23 cellular contexts compared by ENCODE assay signal in genomic region chrX:154986826-154987575, GRCh38. TPM values are rescaled to one million over a fixed set of nuclear protein-coding genes. Genes with fewer than 3 reads are reported as not detected.
DNase-seq lines count a peak whose midpoint lies in the region; ATAC-seq, FAIRE-seq and TF ChIP-seq lines count a peak whose summit lies in the region.
"Had no signal": no experiment of that assay in that cellular context is flagged by ENCODE, and none has a peak within 500 bp of the region (broad histone marks: within the 10 kb centered on the region; RNA-seq: fewer than 3 reads in every experiment).

No MANE protein-coding gene starts in this region.

- H2AFZ ChIP-seq in K562 (ENCODE audit: low read depth, low read length) = no peak overlapping the region

- H4K20me1 ChIP-seq in K562 (replicated peaks; ENCODE audit: control insufficient read depth, insufficient read depth, low read length) = no peaks in the 10 kb centered on the region; the same call in 1 of the 2 replicates

- peak in 2 of 3 experiments; percentile 30 to 61; a peak in 3 of 6 replicates for TF ChIP-seq CTCF in K562 (IDR thresholded peaks at IDR 0.05 in 2 of 3, conservative IDR thresholded peaks at IDR 0.05 in 1 of 3; ENCODE audit: insufficient read depth in 2 of 3, low read depth in 1 of 3, low read length in 3 of 3)

- H3K36me3 Mint-ChIP-seq in activated T-helper 1 cell treated with anti-CD3 and anti-CD28 coated beads, Interleukin-12 subunit alpha, Interleukin-12 subunit beta, Interleukin-2, Interleukin-4 antibody, amounts not matched to agents 30 ng/mL and 10 ng/mL and 1 ng/mL, durations not matched to agents 14 hours and 24 hours and 36 hours (ENCODE audit: low read depth) = no peaks in the 10 kb centered on the region
- H3K36me3 Mint-ChIP-seq: CD8-positive, alpha-beta memory T cell; stimulated activated memory B cell treated with anti-CD40 and anti-IgM and Interleukin-4, amounts not matched to agents 10 μg/mL and 1 μg/mL and 100 μg/mL, for 72 hours had no signal

- 0 out of 5 replicates have a peak, but pooled peaks cover 0 to 3% of the 10 kb centered on the region in 2 experiments for H3K4me1 ChIP-seq in K562 (replicated peaks in 1 of 2; ENCODE audit: control insufficient read depth in 2 of 2, insufficient read depth in 2 of 2, low read length in 2 of 2)
- H3K4me1 ChIP-seq: colonic mucosa, upper lobe of right lung had no signal

- no peak overlapping the region for H3K27ac Mint-ChIP-seq in activated T-helper 1 cell treated with anti-CD3 and anti-CD28 coated beads, Interleukin-12 subunit alpha, Interleukin-12 subunit beta, Interleukin-2, Interleukin-4 antibody, amounts not matched to agents 30 ng/mL and 10 ng/mL and 1 ng/mL, durations not matched to agents 14 hours and 24 hours and 36 hours
- H3K27ac Mint-ChIP-seq: activated T-cell treated with anti-CD3 and anti-CD28 coated beads, Interleukin-2, amount 50 U/mL, for 72 hours; CD8-positive, alpha-beta memory T cell; nephron progenitor cell; stimulated activated memory B cell treated with anti-CD40 and anti-IgM and Interleukin-4, amounts not matched to agents 10 μg/mL and 1 μg/mL and 100 μg/mL, for 72 hours had no signal

- DNase-seq in NCI-H2107 treated with DMSO at 0.1 percent for 48 hours (lab: John Stamatoyannopoulos, UW; ENCODE audit: unreplicated experiment) (peak; percentile 8), NCI-H2107 (lab: John Stamatoyannopoulos, UW) (no peak), NAMALWA (ENCODE audit: low spot score) (peak; percentile 7), K562 (ENCODE audit: extremely low read depth in 1 of 4, low spot score in 3 of 4) (no peak), medulla oblongata (ENCODE audit: extremely low spot score) (peak; percentile 4), mesenteric fat pad (ENCODE audit: low spot score) (no peak)
- no peak for DNase-seq in activated T-helper 1 cell treated with anti-CD3 and anti-CD28 coated beads, Interleukin-12 subunit alpha, Interleukin-12 subunit beta, Interleukin-2, Interleukin-4 antibody, amounts not matched to agents 30 ng/mL and 10 ng/mL and 1 ng/mL, durations not matched to agents 14 hours and 24 hours and 36 hours (ENCODE audit: low spot score)
- DNase-seq: 8988T; activated CD4-positive, alpha-beta T cell treated with anti-CD3 and anti-CD28 coated beads, Interleukin-2, amount 50 U/mL, for 4 hours; activated T-cell treated with anti-CD3 and anti-CD28 coated beads, Interleukin-2, amount 50 U/mL, for 72 hours; amniotic stem cell; CD8-positive, alpha-beta memory T cell; colonic mucosa; GF-D8; mammary epithelial cell; NCI-H1436; NCI-H510A treated with DMSO at 0.1 percent for 48 hours; nephron progenitor cell; RPMI8226; upper lobe of right lung had no signal

- no peaks in the 10 kb centered on the region for H3K9me3 Mint-ChIP-seq in activated T-helper 1 cell treated with anti-CD3 and anti-CD28 coated beads, Interleukin-12 subunit alpha, Interleukin-12 subunit beta, Interleukin-2, Interleukin-4 antibody, amounts not matched to agents 30 ng/mL and 10 ng/mL and 1 ng/mL, durations not matched to agents 14 hours and 24 hours and 36 hours
- H3K9me3 Mint-ChIP-seq: activated T-cell treated with anti-CD3 and anti-CD28 coated beads, Interleukin-2, amount 50 U/mL, for 72 hours; CD8-positive, alpha-beta memory T cell; stimulated activated memory B cell treated with anti-CD40 and anti-IgM and Interleukin-4, amounts not matched to agents 10 μg/mL and 1 μg/mL and 100 μg/mL, for 72 hours had no signal

- no peak overlapping the region for H3K4me3 ChIP-seq in K562
- H3K4me3 ChIP-seq: colonic mucosa, upper lobe of right lung had no signal

- ATAC-seq in K562 (0 out of 3 replicates have a peak, but pooled peaks have one; percentile 46), GM21529 (IDR thresholded peaks at IDR 0.05; ENCODE audit: unreplicated experiment) (no peak)
- ATAC-seq: activated T-cell treated with anti-CD3 and anti-CD28 coated beads, Interleukin-2, amount 50 U/mL, for 72 hours; stimulated activated memory B cell treated with anti-CD40 and anti-IgM and Interleukin-4, amounts not matched to agents 10 μg/mL and 1 μg/mL and 100 μg/mL, for 72 hours; upper lobe of right lung had no signal

- CTCF ChIA-PET in K562 (lab: Yijun Ruan, JAX; ENCODE audit: low intra/inter-chr PET ratio) = interaction anchor here (0.8 to 2.3 kb wide), 2 partner anchors 62 to 70 kb away, joined by 3 to 21 read pairs; no protein-coding TSS in a partner anchor

- in situ Hi-C loops in K562 (cut with MboI) = no loop called here

- POLR2A ChIA-PET in K562 (lab: Yijun Ruan, JAX) = no interaction called here

- H3K9me3 ChIP-seq in K562 (replicated peaks; ENCODE audit: control insufficient read depth, insufficient read depth, low read depth, low read length) = no peaks in the 10 kb centered on the region
- H3K9me3 ChIP-seq: colonic mucosa, upper lobe of right lung had no signal

- H3K36me3 ChIP-seq in K562 (ENCODE audit: control insufficient read depth, insufficient read depth, low read length) = no peaks in the 10 kb centered on the region
- H3K36me3 ChIP-seq: colonic mucosa, upper lobe of right lung had no signal

- H3K27me3 Mint-ChIP-seq in activated T-helper 1 cell treated with anti-CD3 and anti-CD28 coated beads, Interleukin-12 subunit alpha, Interleukin-12 subunit beta, Interleukin-2, Interleukin-4 antibody, amounts not matched to agents 30 ng/mL and 10 ng/mL and 1 ng/mL, durations not matched to agents 14 hours and 24 hours and 36 hours (ENCODE audit: insufficient read depth) = peaks cover 2% of the 10 kb centered on the region
- H3K27me3 Mint-ChIP-seq: stimulated activated memory B cell treated with anti-CD40 and anti-IgM and Interleukin-4, amounts not matched to agents 10 μg/mL and 1 μg/mL and 100 μg/mL, for 72 hours had no signal

- no peak overlapping the region for H3K4me2 ChIP-seq in K562 (ENCODE audit: insufficient read depth, low read length)

- TF ChIP-seq RAD21 in K562 (CRISPR knock-in tag; conservative IDR thresholded peaks at IDR 0.05 in 1 of 2, IDR thresholded peaks at IDR 0.05 in 1 of 2) = peak; percentile 68 to 79

- H3K79me2 ChIP-seq in K562 (ENCODE audit: control insufficient read depth, insufficient read depth, low read length) = no peaks in the 10 kb centered on the region

- H3K27ac ChIP-seq in K562 (ENCODE audit: extremely low read depth, low read depth, low read length) = no peak overlapping the region
- H3K27ac ChIP-seq: colonic mucosa, upper lobe of right lung had no signal

- FAIRE-seq in K562 (lab: Jason Lieb, UNC) = peak; percentile 48
- FAIRE-seq: GM18507 had no signal

- H3K9ac ChIP-seq in K562 (ENCODE audit: insufficient read depth in 1 of 2, low read depth in 2 of 2, low read length in 2 of 2) = no peak overlapping the region

- TF ChIP-seq POLR2A in K562 (conservative IDR thresholded peaks at IDR 0.05) = no peak

- no TSS peak for BruUV-seq in K562 (replicated peaks; lab: Mats Ljungman, UMichigan)

- no peak for TF ChIP-seq EP300 in K562 (IDR thresholded peaks at IDR 0.05; ENCODE audit: low read length)

- H3K27me3 ChIP-seq in K562 (ENCODE audit: control insufficient read depth in 2 of 2, insufficient read depth in 2 of 2, low read length in 2 of 2) = no peaks in the 10 kb centered on the region
- H3K27me3 ChIP-seq: colonic mucosa, upper lobe of right lung had no signal

- no peak overlapping the region for H3K4me3 Mint-ChIP-seq in activated T-helper 1 cell treated with anti-CD3 and anti-CD28 coated beads, Interleukin-12 subunit alpha, Interleukin-12 subunit beta, Interleukin-2, Interleukin-4 antibody, amounts not matched to agents 30 ng/mL and 10 ng/mL and 1 ng/mL, durations not matched to agents 14 hours and 24 hours and 36 hours
- H3K4me3 Mint-ChIP-seq: activated T-cell treated with anti-CD3 and anti-CD28 coated beads, Interleukin-2, amount 50 U/mL, for 72 hours; CD8-positive, alpha-beta memory T cell; nephron progenitor cell; stimulated activated memory B cell treated with anti-CD40 and anti-IgM and Interleukin-4, amounts not matched to agents 10 μg/mL and 1 μg/mL and 100 μg/mL, for 72 hours had no signal

- intact Hi-C loops in K562 (cut with micrococcal nuclease) = loop anchor here (1.0 to 10.0 kb wide), 3 partner anchors 40 to 188 kb away; partner anchors contain the start of gene FUNDC2
- intact Hi-C loops in activated T-helper 1 cell treated with anti-CD3 and anti-CD28 coated beads, Interleukin-12 subunit alpha, Interleukin-12 subunit beta, Interleukin-2, Interleukin-4 antibody, amounts not matched to agents 30 ng/mL and 10 ng/mL and 1 ng/mL, durations not matched to agents 14 hours and 24 hours and 36 hours (cut with micrococcal nuclease) = no loop called here

- no peaks in the 10 kb centered on the region for H3K9me1 ChIP-seq in K562 (ENCODE audit: control insufficient read depth, insufficient read depth, low read length)

- H3K4me1 Mint-ChIP-seq in activated T-helper 1 cell treated with anti-CD3 and anti-CD28 coated beads, Interleukin-12 subunit alpha, Interleukin-12 subunit beta, Interleukin-2, Interleukin-4 antibody, amounts not matched to agents 30 ng/mL and 10 ng/mL and 1 ng/mL, durations not matched to agents 14 hours and 24 hours and 36 hours (ENCODE audit: low read depth) = peaks cover 18% of the 10 kb centered on the region
- H3K4me1 Mint-ChIP-seq: nephron progenitor cell had no signal

- WGBS in K562 (ENCODE audit: insufficient coverage, low coverage, missing lambda C conversion rate) = 0% methylated on average over 3 of the region's 3 CpGs

RNA-seq across cellular contexts. Expression of gene F8, which starts 35.5 kb away (rescaled TPM):
- 1.9 and 2.1 TPM in 2 replicates for total RNA-seq in K562 (2011; cell fraction: chromatin; rRNA removed; ENCODE audit: low replicate concordance)
- 0.33 and 0.66 TPM in 2 replicates for total RNA-seq in K562 (2011; cell fraction: nucleolus; rRNA removed)
- 0.95 and 2.0 TPM in 2 replicates for total RNA-seq in K562 (2011; cell fraction: nucleoplasm; rRNA removed)
- total RNA-seq in K562 (2014; rRNA removed) (0.59 and 1.3 TPM in 2 replicates), K562 (2014; rRNA removed; fragmentation: Illumina TruSeq; extraction: Trizol) (0.91 and 0.93 TPM in 2 replicates), K562 (2015; rRNA removed; fragmentation: Illumina TruSeq; extraction: Trizol) (1.7 and 2.2 TPM in 2 replicates), K562 (2021) (1.2 and 1.8 TPM in 2 replicates), mesenteric fat pad (43.5 TPM)
- polyA plus RNA-seq in K562 (2011; rRNA removed) (3.8 and 6.4 TPM in 2 replicates), K562 (2014; fragmentation: Illumina TruSeq; extraction: Trizol) (0.78 and 0.95 TPM in 2 replicates), K562 (2014; fragmentation: Nextera tagmentation; extraction: Ambion mirVana) (under 1 TPM; 0.80 to 0.91 TPM), K562 (2014; rRNA removed) (0.12 and 0.41 TPM in 2 replicates)
- 1.4 and 2.9 TPM in 2 replicates for polyA plus RNA-seq in K562 (2011; cell fraction: cytosol; rRNA removed)
- polyA plus RNA-seq in K562 (2011; cell fraction: nucleus; rRNA removed) = 2.5 and 4.6 TPM in 2 replicates
- polyA plus RNA-seq in K562 (2012) = 2.8 and 5.7 TPM in 2 replicates
- 4.3 and 17.2 TPM in 2 replicates for polyA minus RNA-seq in K562 (2011; rRNA and poly(A)+ RNA removed)
- polyA minus RNA-seq in K562 (2011; cell fraction: cytosol; rRNA and poly(A)+ RNA removed) = 1.7 and 4.0 TPM in 2 replicates
- polyA minus RNA-seq in K562 (2011; cell fraction: nucleus; rRNA and poly(A)+ RNA removed) = 0.94 and 6.9 TPM in 2 replicates
- total RNA-seq in activated T-helper 1 cell treated with anti-CD3 and anti-CD28 coated beads, Interleukin-12 subunit alpha, Interleukin-12 subunit beta, Interleukin-2, Interleukin-4 antibody, amounts not matched to agents 30 ng/mL and 10 ng/mL and 1 ng/mL, durations not matched to agents 14 hours and 24 hours and 36 hours = 2.7 and 2.9 TPM in 2 replicates

RNA-seq across cellular contexts. Expression of gene FUNDC2, which starts 39.6 kb away (rescaled TPM):
- 19.4 and 29.9 TPM in 2 replicates for total RNA-seq in K562 (2011; cell fraction: chromatin; rRNA removed; ENCODE audit: low replicate concordance)
- 10.5 and 15.9 TPM in 2 replicates for total RNA-seq in K562 (2011; cell fraction: nucleolus; rRNA removed)
- 31.0 and 39.1 TPM in 2 replicates for total RNA-seq in K562 (2011; cell fraction: nucleoplasm; rRNA removed)
- total RNA-seq in K562 (2014; rRNA removed) (50.3 and 50.6 TPM in 2 replicates), K562 (2014; rRNA removed; fragmentation: Illumina TruSeq; extraction: Trizol) (123 and 140 TPM in 2 replicates), K562 (2015; rRNA removed; fragmentation: Illumina TruSeq; extraction: Trizol) (90.4 and 98.8 TPM in 2 replicates), K562 (2021) (90.2 and 91.2 TPM in 2 replicates), mesenteric fat pad (116 TPM)
- polyA plus RNA-seq in K562 (2011; rRNA removed) (235 and 257 TPM in 2 replicates), K562 (2014; fragmentation: Illumina TruSeq; extraction: Trizol) (143 and 170 TPM in 2 replicates), K562 (2014; fragmentation: Nextera tagmentation; extraction: Ambion mirVana) (100 to 1,000 TPM; 146 to 185 TPM), K562 (2014; rRNA removed) (99.2 and 105 TPM in 2 replicates)
- polyA plus RNA-seq in K562 (2011; cell fraction: cytosol; rRNA removed) = 140 and 220 TPM in 2 replicates
- polyA plus RNA-seq in K562 (2011; cell fraction: nucleus; rRNA removed) = 60.3 and 105 TPM in 2 replicates
- polyA plus RNA-seq in K562 (2012) = 96.4 and 113 TPM in 2 replicates
- polyA minus RNA-seq in K562 (2011; rRNA and poly(A)+ RNA removed) = 76.3 and 89.3 TPM in 2 replicates
- polyA minus RNA-seq in K562 (2011; cell fraction: cytosol; rRNA and poly(A)+ RNA removed) = 22.1 and 31.3 TPM in 2 replicates
- 14.8 and 25.5 TPM in 2 replicates for polyA minus RNA-seq in K562 (2011; cell fraction: nucleus; rRNA and poly(A)+ RNA removed)
- 74.1 and 79.1 TPM in 2 replicates for total RNA-seq in activated T-helper 1 cell treated with anti-CD3 and anti-CD28 coated beads, Interleukin-12 subunit alpha, Interleukin-12 subunit beta, Interleukin-2, Interleukin-4 antibody, amounts not matched to agents 30 ng/mL and 10 ng/mL and 1 ng/mL, durations not matched to agents 14 hours and 24 hours and 36 hours

Comparison
In these comparisons a context has a peak if more than half of its experiments do, and no peak if none do; other contexts are left out.
1. DNase-seq: peak in NCI-H2107 treated with DMSO at 0.1 percent for 48 hours (single experiment), NAMALWA (single experiment) and medulla oblongata (single experiment); none in NCI-H2107 (single experiment), K562 (0 of 4), mesenteric fat pad (single experiment) and activated T-helper 1 cell treated with anti-CD3 and anti-CD28 coated beads, Interleukin-12 subunit alpha, Interleukin-12 subunit beta, Interleukin-2, Interleukin-4 antibody, amounts not matched to agents 30 ng/mL and 10 ng/mL and 1 ng/mL, durations not matched to agents 14 hours and 24 hours and 36 hours (single experiment).
2. RNA of gene F8, which starts 35.5 kb away (total RNA-seq): 43.5 TPM in mesenteric fat pad (single experiment); 2.7 to 2.9 TPM in activated T-helper 1 cell treated with anti-CD3 and anti-CD28 coated beads, Interleukin-12 subunit alpha, Interleukin-12 subunit beta, Interleukin-2, Interleukin-4 antibody, amounts not matched to agents 30 ng/mL and 10 ng/mL and 1 ng/mL, durations not matched to agents 14 hours and 24 hours and 36 hours and 0.33 to 2.2 TPM in K562; every median in the first group is over 10 times any median in the second.